ENCODE assay signal across 8 cellular contexts in genomic region chr9:34328983-34329832, GRCh38.
DNase-seq lines count a peak whose midpoint lies in the region; ATAC-seq and TF ChIP-seq lines count a peak whose summit lies in the region.

Gene KIF24 (minus strand): TSS chr9:34329268. CDS start chr9:34311346, 17,922 bp downstream.
Gene NUDT2 (plus strand): TSS chr9:34329569. CDS start chr9:34339040, 9,471 bp downstream.

- peak within 1 kb of the TSS; percentile 79 for H3K27ac ChIP-seq in C4-2B

- ATAC-seq in GM19372 (IDR thresholded peaks at IDR 0.05; ENCODE audit: low read depth, unreplicated experiment): peak; percentile 89
- ATAC-seq in HG03521 (IDR thresholded peaks at IDR 0.05; ENCODE audit: unreplicated experiment): peak; percentile 93

- TF ChIP-seq CTCF in C4-2B (conservative IDR thresholded peaks at IDR 0.05): no peak

- DNase-seq in NCI-H69 (lab: John Stamatoyannopoulos, UW) (peak; percentile 100), dedifferentiated amniotic fluid mesenchymal stem cell (ENCODE audit: extremely low spot score) (peak; percentile 100), left kidney (ENCODE audit: low read depth, low spot score) (peak; percentile 100)
- peak; percentile 91 for DNase-seq in activated CD4-positive, alpha-beta T cell treated with anti-CD3 and anti-CD28 coated beads, Interleukin-2, amount 50 U/mL, for 1 hour
- DNase-seq in stimulated activated CD4-positive, alpha-beta T cell treated with anti-CD3 and anti-CD28 coated beads, Interleukin-1b, Interleukin-23, amount 100 ng/mL, for 48 hours: peak; percentile 97

Comparison
In these comparisons a context has a peak if more than half of its experiments do, and no peak if none do; other contexts are left out.
1. Peak in every context shown above with its lines: DNase-seq, ATAC-seq and H3K27ac ChIP-seq.